18 cellular contexts compared by ENCODE assay signal in the genomic region with DNA sequence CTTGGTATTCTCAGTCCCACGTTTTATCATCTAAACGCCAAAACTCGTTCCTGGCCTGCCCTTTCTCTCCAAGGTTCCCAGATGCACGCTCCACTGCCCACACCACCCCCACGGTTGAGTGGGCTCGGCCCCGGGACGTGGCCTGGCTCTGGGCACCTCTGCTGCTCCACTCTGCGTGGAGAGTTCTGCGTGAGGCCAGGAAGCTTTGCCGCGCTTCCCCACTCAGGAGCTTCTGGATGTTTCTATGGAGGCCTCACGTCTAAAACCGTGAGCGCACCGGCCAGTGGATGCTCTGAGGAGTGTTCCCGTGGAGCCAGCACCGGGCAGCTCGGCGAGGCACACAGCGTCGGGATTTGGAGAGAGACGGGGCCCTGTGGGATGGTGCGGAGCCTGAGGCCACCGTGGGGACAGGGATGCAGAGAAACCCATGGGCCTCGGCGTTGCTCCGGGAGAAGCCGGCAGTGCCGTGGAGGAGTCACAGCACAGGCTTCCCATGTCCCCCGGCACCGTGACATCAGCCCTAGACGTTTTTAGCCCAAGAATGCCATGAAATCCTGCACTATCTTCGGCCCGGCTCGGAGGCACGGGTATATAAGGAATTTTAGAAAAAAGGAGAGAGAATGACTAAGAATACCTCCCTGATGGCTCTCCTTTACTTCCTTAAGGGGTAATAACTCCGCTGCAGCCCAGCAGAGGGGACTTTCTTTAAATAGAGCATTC.
"Had no signal": no experiment of that assay in that cellular context is flagged by ENCODE, and none has a peak within 500 bp of the region (broad histone marks: within the 10 kb centered on the region; RNA-seq: fewer than 3 reads in every experiment).

No MANE protein-coding gene starts in this region.

- H3K9me3 Mint-ChIP-seq: activated naive CD4-positive, alpha-beta T cell treated with anti-CD3 and anti-CD28 coated beads, Interleukin-2, amount 50 U/mL, for 24 hours; activated T-cell treated with anti-CD3 and anti-CD28 coated beads, Interleukin-2, amount 50 U/mL, for 24 hours; endodermal cell; natural killer cell; stimulated activated naive CD8-positive, alpha-beta T cell treated with anti-CD3 and anti-CD28 coated beads, Interleukin-15, amount 100 ng/mL, for 72 hours had no signal

- H3K9me3 ChIP-seq: right lobe of liver, SJCRH30, testis had no signal

- H3K36me3 ChIP-seq: gastroesophageal sphincter, right lobe of liver, SJCRH30, WERI-Rb-1 had no signal

- H3K36me3 Mint-ChIP-seq: activated naive CD4-positive, alpha-beta T cell treated with anti-CD3 and anti-CD28 coated beads, Interleukin-2, amount 50 U/mL, for 24 hours; natural killer cell had no signal

- H3K4me1 ChIP-seq: right lobe of liver, SJCRH30, testis had no signal

- H3K27ac Mint-ChIP-seq: activated naive CD4-positive, alpha-beta T cell treated with anti-CD3 and anti-CD28 coated beads, Interleukin-2, amount 50 U/mL, for 24 hours; activated T-cell treated with anti-CD3 and anti-CD28 coated beads, Interleukin-2, amount 50 U/mL, for 24 hours; endodermal cell; natural killer cell; progenitor cell of endocrine pancreas; T-helper 17 cell had no signal

- H3K4me1 Mint-ChIP-seq: activated naive CD4-positive, alpha-beta T cell treated with anti-CD3 and anti-CD28 coated beads, Interleukin-2, amount 50 U/mL, for 24 hours; natural killer cell; stimulated activated naive CD8-positive, alpha-beta T cell treated with anti-CD3 and anti-CD28 coated beads, Interleukin-15, amount 100 ng/mL, for 72 hours; T-helper 17 cell had no signal

- DNase-seq: activated CD4-positive, alpha-beta T cell treated with anti-CD3 and anti-CD28 coated beads, Interleukin-2, amount 50 U/mL, for 48 hours; activated T-cell treated with anti-CD3 and anti-CD28 coated beads, Interleukin-2, amount 50 U/mL, for 24 hours; dorsolateral prefrontal cortex; endodermal cell; mesendoderm; natural killer cell; nucleus accumbens; right lobe of liver; SJCRH30; stimulated activated naive CD8-positive, alpha-beta T cell treated with anti-CD3 and anti-CD28 coated beads, Interleukin-15, amount 100 ng/mL, for 72 hours; T-helper 17 cell; testis; WERI-Rb-1 had no signal

- H3K4me3 Mint-ChIP-seq: activated naive CD4-positive, alpha-beta T cell treated with anti-CD3 and anti-CD28 coated beads, Interleukin-2, amount 50 U/mL, for 24 hours; activated T-cell treated with anti-CD3 and anti-CD28 coated beads, Interleukin-2, amount 50 U/mL, for 24 hours; endodermal cell; natural killer cell; stimulated activated naive CD8-positive, alpha-beta T cell treated with anti-CD3 and anti-CD28 coated beads, Interleukin-15, amount 100 ng/mL, for 72 hours; T-helper 17 cell had no signal

- H3K27me3 Mint-ChIP-seq: activated naive CD4-positive, alpha-beta T cell treated with anti-CD3 and anti-CD28 coated beads, Interleukin-2, amount 50 U/mL, for 24 hours; stimulated activated naive CD8-positive, alpha-beta T cell treated with anti-CD3 and anti-CD28 coated beads, Interleukin-15, amount 100 ng/mL, for 72 hours had no signal

- H3K27ac ChIP-seq: hepatocyte, right lobe of liver, SJCRH30, testis, WERI-Rb-1 had no signal

- ATAC-seq: gastroesophageal sphincter; natural killer cell; right lobe of liver; stimulated activated naive CD8-positive, alpha-beta T cell treated with anti-CD3 and anti-CD28 coated beads, Interleukin-15, amount 100 ng/mL, for 72 hours; T-helper 17 cell had no signal

- H3K27me3 ChIP-seq: gastroesophageal sphincter, hepatocyte, right lobe of liver, SJCRH30, testis had no signal

- H3K4me3 ChIP-seq: dorsolateral prefrontal cortex, gastroesophageal sphincter, hepatocyte, right lobe of liver, SJCRH30, testis had no signal

- FAIRE-seq: keratinocyte had no signal
